Comparison of ENCODE assay signal across 7 cellular contexts in genomic region chr6:136921521-136921935, GRCh38. TPM values are rescaled to one million over a fixed set of nuclear protein-coding genes. Genes with fewer than 3 reads are reported as not detected.
DNase-seq lines count a peak whose midpoint lies in the region; ATAC-seq and TF ChIP-seq lines count a peak whose summit lies in the region.

No MANE protein-coding gene starts in this region.

- peak overlapping the region; percentile 73 for H3K4me3 Mint-ChIP-seq in MCF 10A (ENCODE audit: unreplicated experiment)

- H3K27me3 ChIP-seq in left lung (peaks cover 57 to 95% of the 10 kb centered on the region in 2 donors), thymus (ENCODE audit: control insufficient read depth, insufficient read depth) (peaks cover 54% of the 10 kb centered on the region)

- H3K4me1 ChIP-seq in left lung: peaks cover 20 to 38% of the 10 kb centered on the region in 2 donors
- H3K4me1 ChIP-seq in thymus (ENCODE audit: control insufficient read depth, insufficient read depth, low read length): peaks cover 10% of the 10 kb centered on the region

- H3K27me3 Mint-ChIP-seq in MCF 10A (ENCODE audit: insufficient read depth, unreplicated experiment): peaks cover 11% of the 10 kb centered on the region

- no peaks in the 10 kb centered on the region for H3K9me3 Mint-ChIP-seq in MCF 10A (ENCODE audit: unreplicated experiment)

- peaks cover 3% of the 10 kb centered on the region for H3K36me3 Mint-ChIP-seq in MCF 10A (ENCODE audit: insufficient read depth, unreplicated experiment)

- POLR2A ChIA-PET in MCF 10A (lab: Yijun Ruan, JAX): interaction anchor here (0.6 to 1.0 kb wide), 2 partner anchors 54 to 92 kb away, joined by 3 to 4 read pairs; no protein-coding TSS in a partner anchor

- intact Hi-C loops in MCF 10A (cut with micrococcal nuclease): no loop called here
- intact Hi-C loops in left lung (cut with DNase I): no loop called here

- ATAC-seq in left lung (peak; percentile 63), HG03378 (IDR thresholded peaks at IDR 0.05; ENCODE audit: unreplicated experiment) (no peak)

- CTCF ChIA-PET in MCF 10A (lab: Yijun Ruan, JAX): interaction anchor here (1.0 kb wide), 1 partner anchor 87 kb away, joined by 3 read pairs; no protein-coding TSS in a partner anchor

- H3K27ac ChIP-seq in left lung (no peak overlapping the region), thymus (ENCODE audit: low read depth) (no peak overlapping the region)

- DNase-seq in LNCaP clone FGC (ENCODE audit: low read depth) (no peak), MCF 10A (ENCODE audit: unreplicated experiment) (no peak), left lung (peak in 1 of 2 donors; percentile 82), NCI-H524 treated with DMSO at 0.1 percent for 48 hours (lab: John Stamatoyannopoulos, UW) (no peak)

- H3K4me3 ChIP-seq in GM08714 (ENCODE audit: low read length) (peak overlapping the region; percentile 72), LNCaP clone FGC (ENCODE audit: low read depth, low read length) (peak overlapping the region; percentile 46), left lung (peak overlapping the region; percentile 18 to 43), thymus (ENCODE audit: low read length) (peak overlapping the region; percentile 46)

- H3K36me3 ChIP-seq in left lung (peaks cover 0 to 6% of the 10 kb centered on the region in 2 donors), thymus (ENCODE audit: control insufficient read depth, insufficient read depth) (no peaks in the 10 kb centered on the region)

- H3K27ac Mint-ChIP-seq in MCF 10A (ENCODE audit: low read depth, unreplicated experiment): no peak overlapping the region

- H3K4me1 Mint-ChIP-seq in MCF 10A (ENCODE audit: insufficient read depth, unreplicated experiment): no peaks in the 10 kb centered on the region

- BruUV-seq in MCF 10A (replicated peaks; lab: Mats Ljungman, UMichigan): no TSS peak

- WGBS in thymus: under 1% methylated on average over 47 of the region's 47 CpGs

- TF ChIP-seq CTCF in LNCaP clone FGC (IDR thresholded peaks at IDR 0.05; ENCODE audit: control insufficient read depth, extremely low read depth, insufficient read depth): no peak
- TF ChIP-seq CTCF in MCF 10A (IDR thresholded peaks at IDR 0.05; ENCODE audit: unreplicated experiment): no peak
- TF ChIP-seq CTCF in left lung (IDR thresholded peaks at IDR 0.05): no peak

- H3K9me3 ChIP-seq in left lung (no peaks in the 10 kb centered on the region), thymus (ENCODE audit: control insufficient read depth) (no peaks in the 10 kb centered on the region)

RNA-seq across cellular contexts. Expression of gene SLC35D3, which starts 0.6 kb away (rescaled TPM):
- total RNA-seq in MCF 10A (2022): not detected in 2 replicates
- under 1 TPM in 1 of 2 donors, not detected in 1; 0.09 TPM for total RNA-seq in left lung
- polyA plus RNA-seq in thymus: 0.02 TPM
